Comparison of ENCODE assay signal across 27 cellular contexts in the genomic region with DNA sequence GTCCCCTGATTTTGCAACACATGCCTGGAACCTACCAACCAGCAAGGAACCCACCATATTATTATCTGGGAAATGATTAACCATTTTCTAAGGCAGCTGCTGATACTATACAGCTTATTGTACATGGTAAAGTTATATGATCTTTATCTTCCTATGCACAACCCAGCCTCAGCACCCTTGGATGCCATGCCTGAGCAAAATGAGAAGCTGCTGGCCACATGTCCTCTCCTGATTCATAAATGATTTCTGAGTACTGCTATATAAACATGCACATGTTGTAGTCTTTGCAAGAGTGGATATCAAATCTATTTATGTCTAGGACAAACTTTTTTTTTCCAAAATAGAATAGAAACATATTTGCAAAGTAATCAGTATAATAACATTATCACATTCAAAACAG.
"Had no signal": no experiment of that assay in that cellular context is flagged by ENCODE, and none has a peak within 500 bp of the region (broad histone marks: within the 10 kb centered on the region; RNA-seq: fewer than 3 reads in every experiment).

No MANE protein-coding gene starts in this region.

- H3K36me3 ChIP-seq: esophagus muscularis mucosa, gastroesophageal sphincter, heart right ventricle, left lung, neutrophil, pancreas, right lobe of liver, stomach, thyroid gland had no signal

- H3K27ac ChIP-seq: coronary artery, esophagus muscularis mucosa, foreskin keratinocyte, gastroesophageal sphincter, heart right ventricle, left lung, neutrophil, pancreas, right lobe of liver, stomach, thyroid gland had no signal

- H3K9me3 ChIP-seq: esophagus muscularis mucosa, neutrophil, pancreas, right lobe of liver, thyroid gland had no signal

- H3K4me1 ChIP-seq: esophagus muscularis mucosa, foreskin keratinocyte, gastroesophageal sphincter, heart right ventricle, left lung, pancreas, right lobe of liver, stomach, thyroid gland had no signal

- H3K27me3 ChIP-seq: esophagus muscularis mucosa, foreskin keratinocyte, gastroesophageal sphincter, heart right ventricle, left lung, neutrophil, pancreas, right lobe of liver, stomach, thyroid gland had no signal

- ATAC-seq: foreskin keratinocyte; gastroesophageal sphincter; heart right ventricle; left cardiac atrium; mucosa of descending colon; natural killer cell treated with Interleukin-12 subunit alpha and Interleukin-12 subunit beta and Interleukin-15 and Interleukin-18, amount 100 ng/mL, for 72 hours; pancreas; right lobe of liver had no signal

- H3K4me3 ChIP-seq: coronary artery, esophagus muscularis mucosa, gastroesophageal sphincter, heart right ventricle, left lung, mucosa of descending colon, pancreas, right lobe of liver, stomach, thyroid gland had no signal

- DNase-seq: dermis blood vessel endothelial cell; effector memory CD4-positive, alpha-beta T cell; glutamatergic neuron; heart right ventricle; hippocampal formation; left cardiac atrium; left lung; mesenchymal stem cell; mucosa of descending colon; naive B cell; pancreas; right lobe of liver; small intestine; stimulated activated CD4-positive, alpha-beta T cell treated with anti-CD3 and anti-CD28 coated beads, Interleukin-12 subunit alpha, Interleukin-12 subunit beta, amount 100 ng/mL, for 4 hours; stimulated activated CD4-positive, alpha-beta T cell treated with anti-CD3 and anti-CD28 coated beads, Interleukin-1b, Interleukin-23, amount 100 ng/mL, for 48 hours; stimulated activated CD4-positive, alpha-beta T cell treated with anti-CD3 and anti-CD28 coated beads, Interleukin-4, amount 100 ng/mL, for 1 hour; stimulated activated CD8-positive, alpha-beta memory T cell treated with anti-CD3 and anti-CD28 coated beads, Interleukin-4, amount 100 ng/mL, for 48 hours; stimulated activated naive CD4-positive, alpha-beta T cell; stomach; thyroid gland; trophoblast cell had no signal
